In the genomic region with DNA sequence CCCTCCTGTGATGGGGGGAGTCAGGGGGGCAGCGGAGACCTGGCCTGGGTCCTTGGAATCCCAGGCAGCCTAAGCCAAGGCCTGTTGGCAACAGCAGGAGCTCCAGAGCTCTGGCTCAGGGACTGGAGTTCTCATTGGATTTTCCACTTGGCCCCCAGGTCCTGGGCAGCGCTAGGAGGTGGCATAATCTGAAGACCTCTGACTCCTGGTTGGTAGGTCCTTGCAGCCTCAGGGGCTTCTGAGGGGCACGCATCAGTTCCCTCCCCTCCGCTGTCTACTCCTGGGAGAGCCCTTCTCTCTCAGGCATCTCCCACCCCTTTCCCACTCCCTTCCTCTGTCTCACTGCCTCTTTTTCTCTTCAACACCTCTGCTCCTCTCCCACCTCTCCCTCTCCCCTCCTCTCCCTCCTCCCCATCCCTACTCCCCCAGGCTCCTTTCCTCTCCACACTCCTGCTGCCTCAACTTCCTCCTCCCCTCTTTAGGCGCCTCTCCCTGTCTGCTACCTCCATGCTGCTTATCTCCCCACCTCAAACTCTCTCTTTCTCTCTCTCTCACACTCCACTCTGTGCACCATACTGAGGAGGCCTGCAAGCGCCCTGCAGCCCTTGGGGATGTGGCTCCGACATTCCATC, we compare ENCODE assay signal across 14 cellular contexts. TPM values are rescaled to one million over a fixed set of nuclear protein-coding genes. Genes with fewer than 3 reads are reported as not detected.
"Had no signal": no experiment of that assay in that cellular context is flagged by ENCODE, and none has a peak within 500 bp of the region (broad histone marks: within the 10 kb centered on the region; RNA-seq: fewer than 3 reads in every experiment).

No MANE protein-coding gene starts in this region.

- ATAC-seq: naive thymus-derived CD4-positive, alpha-beta T cell had no signal

- DNase-seq: activated CD4-positive, alpha-beta T cell treated with anti-CD3 and anti-CD28 coated beads, Interleukin-2, amount 50 U/mL, for 4 hours; activated naive CD4-positive, alpha-beta T cell; activated naive CD8-positive, alpha-beta T cell treated with anti-CD3 and anti-CD28 coated beads, Interleukin-2, amount 10 ng/mL, durations not matched to agents 7 days and 5 days; cortex of kidney; effector CD4-positive, alpha-beta T cell; naive thymus-derived CD4-positive, alpha-beta T cell; stimulated activated naive B cell treated with anti-CD40 and anti-IgM and Interleukin-4, amounts not matched to agents 10 μg/mL and 1 μg/mL and 100 μg/mL, for 72 hours had no signal

- H3K36me3 ChIP-seq: heart right ventricle, thyroid gland, WERI-Rb-1 had no signal

- H3K27me3 ChIP-seq: thyroid gland had no signal

- H3K4me3 ChIP-seq: mucosa of descending colon, thyroid gland had no signal

- H3K9me3 ChIP-seq: heart right ventricle, mucosa of descending colon, thyroid gland had no signal

- H3K27ac ChIP-seq: heart right ventricle, thyroid gland, WERI-Rb-1 had no signal

RNA-seq across cellular contexts. Expression of gene SLC6A1, which starts 41.1 kb away (rescaled TPM):
- total RNA-seq: activated naive CD8-positive, alpha-beta T cell treated with anti-CD3 and anti-CD28 coated beads, Interleukin-2, amount 10 ng/mL, durations not matched to agents 7 days and 5 days; activated T-helper 1 cell treated with anti-CD3 and anti-CD28 coated beads, Interleukin-12 subunit alpha, Interleukin-12 subunit beta, Interleukin-2, Interleukin-4 antibody, amounts not matched to agents 30 ng/mL and 10 ng/mL and 1 ng/mL, durations not matched to agents 14 hours and 24 hours and 36 hours; kidney epithelial cell; naive thymus-derived CD4-positive, alpha-beta T cell; T-helper 2 cell treated with Interferon-gamma antibody and Interleukin-4, amounts not matched to agents 100 ng/mL and 5 ng/mL, for 36 hours had no signal
